ENCODE assay signal across 8 cellular contexts in the genomic region with DNA sequence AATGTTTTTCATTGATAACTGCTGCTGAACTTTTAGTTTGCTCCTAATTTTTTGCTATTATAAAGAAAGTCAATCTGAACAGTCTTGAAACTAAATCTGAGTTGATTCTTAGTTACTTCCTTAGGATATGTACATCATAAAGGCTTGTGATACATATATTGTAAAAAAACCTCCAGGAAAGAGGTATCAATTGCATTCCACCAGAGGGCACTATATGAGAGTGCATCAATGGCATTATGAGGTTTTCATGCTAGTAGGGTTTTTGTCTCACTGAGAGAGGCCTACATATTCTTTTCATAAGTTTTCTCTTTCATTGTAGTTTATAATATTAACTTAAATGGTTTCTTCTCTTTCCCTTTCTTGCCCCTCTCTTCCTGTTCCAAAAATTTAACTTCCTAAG. TPM values are rescaled to one million over a fixed set of nuclear protein-coding genes. Genes with fewer than 3 reads are reported as not detected.
DNase-seq lines count a peak whose midpoint lies in the region; ATAC-seq, FAIRE-seq and TF ChIP-seq lines count a peak whose summit lies in the region.

No MANE protein-coding gene starts in this region.

- no peaks in the 10 kb centered on the region for H3K27me3 Mint-ChIP-seq in WTC11 (ENCODE audit: low read depth)

- no peaks in the 10 kb centered on the region for H3K9me3 ChIP-seq in right lobe of liver

- ATAC-seq in WTC11 (peak; percentile 41; the same call in 1 of the 2 replicates), right lobe of liver (peak; percentile 81 to 90 (median 82)), GM18868 (IDR thresholded peaks at IDR 0.05; ENCODE audit: unreplicated experiment) (no peak)

- H3K4me3 Mint-ChIP-seq in WTC11 = no peak overlapping the region

- no peak for FAIRE-seq in GM12891 (lab: Jason Lieb, UNC)

- H3K4me1 ChIP-seq in right lobe of liver = peaks cover 0 to 6% (median 0%) of the 10 kb centered on the region in 4 donors

- intact Hi-C loops in right lobe of liver (cut with DNase I) = no loop called here

- H3K27ac ChIP-seq in right lobe of liver = no peak overlapping the region

- TF ChIP-seq CTCF in WTC11 (IDR thresholded peaks at IDR 0.05) (no peak; the same call in 1 of the 2 replicates), right lobe of liver (IDR thresholded peaks at IDR 0.05) (peak; percentile 55 to 69 (median 63))

- H3K4me3 ChIP-seq in right lobe of liver = no peak overlapping the region

- no peaks in the 10 kb centered on the region for H3K9me3 Mint-ChIP-seq in WTC11

- no peak for TF ChIP-seq POLR2A in right lobe of liver (IDR thresholded peaks at IDR 0.05)
- no peak for TF ChIP-seq POLR2A in GM12891 (IDR thresholded peaks at IDR 0.05; ENCODE audit: low read depth, low read length)

- H3K27me3 ChIP-seq in right lobe of liver = no peaks in the 10 kb centered on the region

- peak; percentile 53 for TF ChIP-seq RAD21 in Ishikawa (IDR thresholded peaks at IDR 0.05; ENCODE audit: low read depth)

- peak; percentile 1 for DNase-seq in NCI-H2227 treated with DMSO at 0.1 percent for 48 hours (lab: John Stamatoyannopoulos, UW)
- DNase-seq in NCI-H2227 (lab: John Stamatoyannopoulos, UW; ENCODE audit: unreplicated experiment) = no peak
- DNase-seq in WTC11 (ENCODE audit: low spot score) = no peak
- DNase-seq in right lobe of liver = no peak
- DNase-seq in GM12891 (ENCODE audit: insufficient read length, low spot score) = no peak
- no peak for DNase-seq in nucleus accumbens (lab: John Stamatoyannopoulos, UW)

- CTCF ChIA-PET in WTC11 (lab: Charles Lee) = interaction anchor here (1.0 kb wide), 1 partner anchor 48 kb away, joined by 3 read pairs; no protein-coding TSS in a partner anchor

- peaks cover 0 to 24% (median 9%) of the 10 kb centered on the region in 4 donors for H3K36me3 ChIP-seq in right lobe of liver

- no peak overlapping the region for H3K27ac Mint-ChIP-seq in WTC11

- POLR2A ChIA-PET in WTC11 (lab: Charles Lee) = no interaction called here

- TF ChIP-seq EP300 in Ishikawa (IDR thresholded peaks at IDR 0.05; ENCODE audit: borderline replicate concordance) = no peak

- no peaks in the 10 kb centered on the region for H3K4me1 Mint-ChIP-seq in WTC11

- peaks cover 33% of the 10 kb centered on the region for H3K36me3 Mint-ChIP-seq in WTC11

TF ChIP-seq in Ishikawa, 13 proteins besides CTCF, POLR2A, EP300 and RAD21 (continues in another document):
- TF ChIP-seq, protein P1, sequence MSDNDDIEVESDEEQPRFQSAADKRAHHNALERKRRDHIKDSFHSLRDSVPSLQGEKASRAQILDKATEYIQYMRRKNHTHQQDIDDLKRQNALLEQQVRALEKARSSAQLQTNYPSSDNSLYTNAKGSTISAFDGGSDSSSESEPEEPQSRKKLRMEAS (IDR thresholded peaks at IDR 0.05) = no peak
- TF ChIP-seq TEAD4 (IDR thresholded peaks at IDR 0.05) = no peak
- TF ChIP-seq, protein P2, sequence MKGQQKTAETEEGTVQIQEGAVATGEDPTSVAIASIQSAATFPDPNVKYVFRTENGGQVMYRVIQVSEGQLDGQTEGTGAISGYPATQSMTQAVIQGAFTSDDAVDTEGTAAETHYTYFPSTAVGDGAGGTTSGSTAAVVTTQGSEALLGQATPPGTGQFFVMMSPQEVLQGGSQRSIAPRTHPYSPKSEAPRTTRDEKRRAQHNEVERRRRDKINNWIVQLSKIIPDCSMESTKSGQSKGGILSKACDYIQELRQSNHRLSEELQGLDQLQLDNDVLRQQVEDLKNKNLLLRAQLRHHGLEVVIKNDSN (IDR thresholded peaks at IDR 0.05) = no peak
- TF ChIP-seq NFIC (IDR thresholded peaks at IDR 0.05) = no peak
- TF ChIP-seq CEBPB (IDR thresholded peaks at IDR 0.05) = no peak
- TF ChIP-seq YY1 (IDR thresholded peaks at IDR 0.05; ENCODE audit: low read depth) = no peak

TF ChIP-seq in WTC11, 78 proteins besides CTCF, POLR2A, EP300 and RAD21 (continues in another document):
- TF ChIP-seq, protein P3, sequence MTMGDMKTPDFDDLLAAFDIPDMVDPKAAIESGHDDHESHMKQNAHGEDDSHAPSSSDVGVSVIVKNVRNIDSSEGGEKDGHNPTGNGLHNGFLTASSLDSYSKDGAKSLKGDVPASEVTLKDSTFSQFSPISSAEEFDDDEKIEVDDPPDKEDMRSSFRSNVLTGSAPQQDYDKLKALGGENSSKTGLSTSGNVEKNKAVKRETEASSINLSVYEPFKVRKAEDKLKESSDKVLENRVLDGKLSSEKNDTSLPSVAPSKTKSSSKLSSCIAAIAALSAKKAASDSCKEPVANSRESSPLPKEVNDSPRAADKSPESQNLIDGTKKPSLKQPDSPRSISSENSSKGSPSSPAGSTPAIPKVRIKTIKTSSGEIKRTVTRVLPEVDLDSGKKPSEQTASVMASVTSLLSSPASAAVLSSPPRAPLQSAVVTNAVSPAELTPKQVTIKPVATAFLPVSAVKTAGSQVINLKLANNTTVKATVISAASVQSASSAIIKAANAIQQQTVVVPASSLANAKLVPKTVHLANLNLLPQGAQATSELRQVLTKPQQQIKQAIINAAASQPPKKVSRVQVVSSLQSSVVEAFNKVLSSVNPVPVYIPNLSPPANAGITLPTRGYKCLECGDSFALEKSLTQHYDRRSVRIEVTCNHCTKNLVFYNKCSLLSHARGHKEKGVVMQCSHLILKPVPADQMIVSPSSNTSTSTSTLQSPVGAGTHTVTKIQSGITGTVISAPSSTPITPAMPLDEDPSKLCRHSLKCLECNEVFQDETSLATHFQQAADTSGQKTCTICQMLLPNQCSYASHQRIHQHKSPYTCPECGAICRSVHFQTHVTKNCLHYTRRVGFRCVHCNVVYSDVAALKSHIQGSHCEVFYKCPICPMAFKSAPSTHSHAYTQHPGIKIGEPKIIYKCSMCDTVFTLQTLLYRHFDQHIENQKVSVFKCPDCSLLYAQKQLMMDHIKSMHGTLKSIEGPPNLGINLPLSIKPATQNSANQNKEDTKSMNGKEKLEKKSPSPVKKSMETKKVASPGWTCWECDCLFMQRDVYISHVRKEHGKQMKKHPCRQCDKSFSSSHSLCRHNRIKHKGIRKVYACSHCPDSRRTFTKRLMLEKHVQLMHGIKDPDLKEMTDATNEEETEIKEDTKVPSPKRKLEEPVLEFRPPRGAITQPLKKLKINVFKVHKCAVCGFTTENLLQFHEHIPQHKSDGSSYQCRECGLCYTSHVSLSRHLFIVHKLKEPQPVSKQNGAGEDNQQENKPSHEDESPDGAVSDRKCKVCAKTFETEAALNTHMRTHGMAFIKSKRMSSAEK (CRISPR knock-in tag; IDR thresholded peaks at IDR 0.05; ENCODE audit: borderline replicate concordance) = no peak
- no peak for TF ChIP-seq MXD4 (CRISPR knock-in tag; IDR thresholded peaks at IDR 0.05; ENCODE audit: borderline replicate concordance)
- no peak for TF ChIP-seq PRRX2 (CRISPR knock-in tag; IDR thresholded peaks at IDR 0.05)
- TF ChIP-seq SOX15 (CRISPR knock-in tag; IDR thresholded peaks at IDR 0.05) = no peak
- TF ChIP-seq, protein P4, sequence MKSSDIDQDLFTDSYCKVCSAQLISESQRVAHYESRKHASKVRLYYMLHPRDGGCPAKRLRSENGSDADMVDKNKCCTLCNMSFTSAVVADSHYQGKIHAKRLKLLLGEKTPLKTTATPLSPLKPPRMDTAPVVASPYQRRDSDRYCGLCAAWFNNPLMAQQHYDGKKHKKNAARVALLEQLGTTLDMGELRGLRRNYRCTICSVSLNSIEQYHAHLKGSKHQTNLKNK (CRISPR knock-in tag; IDR thresholded peaks at IDR 0.05) = no peak

TF ChIP-seq in GM12891, 5 proteins besides CTCF, POLR2A, EP300 and RAD21:
- TF ChIP-seq SPI1 (IDR thresholded peaks at IDR 0.05; ENCODE audit: low read depth, low read length) = no peak
- no peak for TF ChIP-seq POU2F2 (IDR thresholded peaks at IDR 0.05; ENCODE audit: low read depth, low read length)
- TF ChIP-seq POLR2AphosphoS5 (IDR thresholded peaks at IDR 0.05; ENCODE audit: low read depth, low read length) = no peak
- TF ChIP-seq PAX5 (IDR thresholded peaks at IDR 0.05; ENCODE audit: insufficient read depth, low read length, severe bottlenecking) = no peak
- TF ChIP-seq TAF1 (IDR thresholded peaks at IDR 0.05; ENCODE audit: low read depth, low read length) = no peak

RNA-seq across cellular contexts. Expression of gene PIK3R4, which starts 46.9 kb away (rescaled TPM):
- 37.2 to 43.8 TPM (median 41.5 TPM) in 3 replicates for total RNA-seq in WTC11 (2021)
- total RNA-seq in right lobe of liver = 10 to 100 TPM; 15.3 to 35.3 (median 24.1) TPM
- 9.4 TPM for polyA plus RNA-seq in GM12891 (2012; ENCODE audit: low read depth, missing spikeins)
